In genomic region chr2:233566141-233566956, GRCh38 we compare ENCODE assay signal across 8 cellular contexts. TPM values are rescaled to one million over a fixed set of nuclear protein-coding genes. Genes with fewer than 3 reads are reported as not detected.
DNase-seq lines count a peak whose midpoint lies in the region; ATAC-seq, FAIRE-seq and TF ChIP-seq lines count a peak whose summit lies in the region.

TSS of gene USP40 (minus strand) at chr2:233566782. CDS start at chr2:233565554, 1,228 bp downstream.

- H3K36me3 ChIP-seq in SJCRH30 (0 out of 2 replicates have a peak, but pooled peaks cover 4% of the 10 kb centered on the region), neural progenitor cell (no peaks in the 10 kb centered on the region), stomach smooth muscle (ENCODE audit: control insufficient read depth in 2 of 2, insufficient read depth in 2 of 2, low read length in 2 of 2) (no peaks in the 10 kb centered on the region)

- H3K79me2 ChIP-seq in neural progenitor cell (ENCODE audit: low read depth) = no peaks in the 10 kb centered on the region

- H3K4me3 Mint-ChIP-seq in activated naive CD4-positive, alpha-beta T cell treated with anti-CD3 and anti-CD28 coated beads for 36 hours = peak within 1 kb of the TSS; percentile 92
- H3K4me3 Mint-ChIP-seq in neural progenitor cell = peak within 1 kb of the TSS; percentile 95

- peak within 1 kb of the TSS; percentile 92 for H3K27ac Mint-ChIP-seq in activated naive CD4-positive, alpha-beta T cell treated with anti-CD3 and anti-CD28 coated beads for 36 hours
- H3K27ac Mint-ChIP-seq in neural progenitor cell = peak within 1 kb of the TSS; percentile 99

- intact Hi-C loops in activated naive CD4-positive, alpha-beta T cell treated with anti-CD3 and anti-CD28 coated beads for 36 hours (cut with micrococcal nuclease) = loop anchor here (1.0 to 10.0 kb wide), 5 partner anchors 149 to 502 kb away; partner anchors contain the start of genes DGKD, HJURP and INPP5D

- no peaks in the 10 kb centered on the region for H3K9me3 Mint-ChIP-seq in activated naive CD4-positive, alpha-beta T cell treated with anti-CD3 and anti-CD28 coated beads for 36 hours
- no peaks in the 10 kb centered on the region for H3K9me3 Mint-ChIP-seq in neural progenitor cell

- H3F3A ChIP-seq in neural progenitor cell (ENCODE audit: low read depth) = peaks cover 19% of the 10 kb centered on the region

- H4K20me1 ChIP-seq in neural progenitor cell (ENCODE audit: low read depth) = no peaks in the 10 kb centered on the region

- no peak for TF ChIP-seq CTCF in neural progenitor cell (IDR thresholded peaks at IDR 0.05)

- H3K9me3 ChIP-seq in SJCRH30 (replicated peaks) = no peaks in the 10 kb centered on the region
- H3K9me3 ChIP-seq in neural progenitor cell (ENCODE audit: low read depth) = no peaks in the 10 kb centered on the region
- no peaks in the 10 kb centered on the region for H3K9me3 ChIP-seq in stomach smooth muscle (ENCODE audit: control insufficient read depth in 2 of 2, low read length in 2 of 2)

- H3K4me3 ChIP-seq in SJCRH30 (peak within 1 kb of the TSS; percentile 97), neural progenitor cell (peak within 1 kb of the TSS; percentile 75), stomach smooth muscle (ENCODE audit: low read length in 2 of 2) (peak within 1 kb of the TSS; percentile 98)

- H3K9ac ChIP-seq in neural progenitor cell = peak within 1 kb of the TSS; percentile 87
- peak within 1 kb of the TSS; percentile 99 to 100 for H3K9ac ChIP-seq in stomach smooth muscle (ENCODE audit: low read length in 2 of 2)

- peak; percentile 73 for ATAC-seq in GM21737 (IDR thresholded peaks at IDR 0.05; ENCODE audit: unreplicated experiment)

- H2AFZ ChIP-seq in neural progenitor cell (replicated peaks) = peak within 1 kb of the TSS; percentile 87

- peaks cover 9% of the 10 kb centered on the region for H3K4me1 Mint-ChIP-seq in activated naive CD4-positive, alpha-beta T cell treated with anti-CD3 and anti-CD28 coated beads for 36 hours (ENCODE audit: low read depth)
- peaks cover 6% of the 10 kb centered on the region for H3K4me1 Mint-ChIP-seq in neural progenitor cell

- DNase-seq in DMS 273 (lab: John Stamatoyannopoulos, UW; ENCODE audit: unreplicated experiment) (peak; percentile 98), LoVo (ENCODE audit: low spot score) (peak; percentile 95), SJCRH30 (peak; percentile 94 to 95), frontal cortex (ENCODE audit: low spot score in 2 of 2) (peak; percentile 38 to 63), neural progenitor cell (ENCODE audit: low spot score) (peak; percentile 94)
- peak; percentile 75 for DNase-seq in activated naive CD4-positive, alpha-beta T cell treated with anti-CD3 and anti-CD28 coated beads for 36 hours

- peak within 1 kb of the TSS; percentile 85 for H3K4me2 ChIP-seq in neural progenitor cell

- CTCF ChIA-PET in activated naive CD4-positive, alpha-beta T cell treated with anti-CD3 and anti-CD28 coated beads for 36 hours (lab: Charles Lee) = no interaction called here

- no peaks in the 10 kb centered on the region for H3K36me3 Mint-ChIP-seq in activated naive CD4-positive, alpha-beta T cell treated with anti-CD3 and anti-CD28 coated beads for 36 hours (ENCODE audit: low read depth)
- H3K36me3 Mint-ChIP-seq in neural progenitor cell = peaks cover 2% of the 10 kb centered on the region

- H3K27ac ChIP-seq in SJCRH30 = peak within 1 kb of the TSS; percentile 98
- peak within 1 kb of the TSS; percentile 98 for H3K27ac ChIP-seq in neural progenitor cell
- H3K27ac ChIP-seq in stomach smooth muscle (ENCODE audit: low read length) = peak within 1 kb of the TSS; percentile 94

- H3K27me3 ChIP-seq in SJCRH30 (no peaks in the 10 kb centered on the region; the same call in 1 of the 2 replicates), neural progenitor cell (no peaks in the 10 kb centered on the region), stomach smooth muscle (ENCODE audit: control insufficient read depth in 1 of 2, insufficient read depth in 2 of 2, low read length in 2 of 2) (no peaks in the 10 kb centered on the region)

- no peaks in the 10 kb centered on the region for H3K27me3 Mint-ChIP-seq in activated naive CD4-positive, alpha-beta T cell treated with anti-CD3 and anti-CD28 coated beads for 36 hours (ENCODE audit: low read depth)
- peaks cover 2% of the 10 kb centered on the region for H3K27me3 Mint-ChIP-seq in neural progenitor cell (ENCODE audit: insufficient read depth, low read depth)

- H3K4me1 ChIP-seq in SJCRH30 = peaks cover 3% of the 10 kb centered on the region
- H3K4me1 ChIP-seq in neural progenitor cell = peaks cover 9% of the 10 kb centered on the region
- H3K4me1 ChIP-seq in stomach smooth muscle (ENCODE audit: control insufficient read depth, insufficient read depth, low read length) = no peaks in the 10 kb centered on the region

- FAIRE-seq in frontal cortex (lab: Jason Lieb, UNC) = no peak

RNA-seq across cellular contexts. Expression of gene USP40, which starts in this region (rescaled TPM):
- total RNA-seq in SJCRH30 (2014; rRNA removed; shearing (Covaris generic)) = 35.0 and 38.4 TPM in 2 replicates
- total RNA-seq in activated naive CD4-positive, alpha-beta T cell treated with anti-CD3 and anti-CD28 coated beads for 36 hours = 10 to 100 TPM; 15.3 to 17.5 TPM
- 5.3 TPM for total RNA-seq in frontal cortex
- 15.1 and 32.9 TPM in 2 replicates for total RNA-seq in neural progenitor cell (ENCODE audit: low replicate concordance)

Comparison
In these comparisons a context has a peak if more than half of its experiments do, and no peak if none do; other contexts are left out.
1. Peak in every context shown above with its lines: DNase-seq, ATAC-seq, H3K4me3 ChIP-seq and H3K27ac ChIP-seq.